6 cellular contexts compared by ENCODE assay signal in genomic region chr5:177403194-177403825, GRCh38. TPM values are rescaled to one million over a fixed set of nuclear protein-coding genes. Genes with fewer than 3 reads are reported as not detected.
A peak's percentile ranks its signal among the peaks of the same experiment; 100 is the strongest.
DNase-seq lines count a peak whose midpoint lies in the region; ATAC-seq, FAIRE-seq and TF ChIP-seq lines count a peak whose summit lies in the region.

No MANE protein-coding gene starts in this region.

- no peak for TF ChIP-seq EP300 in stomach (IDR thresholded peaks at IDR 0.05)

- TF ChIP-seq POLR2A in GM12891 (IDR thresholded peaks at IDR 0.05; ENCODE audit: low read depth, low read length): no peak
- TF ChIP-seq POLR2A in stomach (IDR thresholded peaks at IDR 0.05): no peak

- H3K36me3 Mint-ChIP-seq in WTC11 (no peaks in the 10 kb centered on the region), glutamatergic neuron (ENCODE audit: unreplicated experiment) (no peaks in the 10 kb centered on the region)

- H3K4me1 Mint-ChIP-seq in WTC11 (peaks cover 9% of the 10 kb centered on the region), glutamatergic neuron (ENCODE audit: low read depth, unreplicated experiment) (peaks cover 4% of the 10 kb centered on the region)

- H3K9me3 ChIP-seq in stomach: no peaks in the 10 kb centered on the region

- no peak for TF ChIP-seq CTCF in WTC11 (IDR thresholded peaks at IDR 0.05)
- no peak for TF ChIP-seq CTCF in glutamatergic neuron (IDR thresholded peaks at IDR 0.05; ENCODE audit: partially characterized antibody, unreplicated experiment)
- TF ChIP-seq CTCF in stomach (IDR thresholded peaks at IDR 0.05): no peak

- H3K27me3 Mint-ChIP-seq in WTC11 (ENCODE audit: low read depth): peaks cover 76% of the 10 kb centered on the region
- H3K27me3 Mint-ChIP-seq in glutamatergic neuron (ENCODE audit: unreplicated experiment): peaks cover 9% of the 10 kb centered on the region

- no peaks in the 10 kb centered on the region for H3K36me3 ChIP-seq in stomach

- H3K27me3 ChIP-seq in stomach: peaks cover 6 to 68% (median 47%) of the 10 kb centered on the region in 3 donors

- peak overlapping the region; percentile 45 to 79 (median 57) for H3K4me3 ChIP-seq in stomach

- ATAC-seq in HG02973 (IDR thresholded peaks at IDR 0.05; ENCODE audit: unreplicated experiment) (peak; percentile 8), WTC11 (peak; percentile 4)

- peaks cover 31 to 52% (median 45%) of the 10 kb centered on the region in 4 donors for H3K4me1 ChIP-seq in stomach

- peak overlapping the region in 1 of 5 donors; percentile 62 for H3K27ac ChIP-seq in stomach

- intact Hi-C loops in stomach (cut with DNase I; ENCODE audit: low total_unique reads): loop anchor here (5.0 kb wide), 1 partner anchor 54 kb away; no protein-coding TSS in a partner anchor

- 0 to 16% (median 1%) methylated on average over 4 to 60 of the region's 60 CpGs for WGBS in stomach, 5 donors

- H3K27ac Mint-ChIP-seq in WTC11 (no peak overlapping the region), glutamatergic neuron (ENCODE audit: unreplicated experiment) (peak overlapping the region; percentile 90)

- FAIRE-seq in GM12891 (lab: Jason Lieb, UNC): no peak

- H3K4me3 Mint-ChIP-seq in WTC11: peak overlapping the region; percentile 84
- H3K4me3 Mint-ChIP-seq in glutamatergic neuron (ENCODE audit: unreplicated experiment): peak overlapping the region; percentile 92

- POLR2A ChIA-PET in WTC11 (lab: Charles Lee): interaction anchor here (0.8 to 4.1 kb wide), 11 partner anchors 10 to 51 kb away, joined by 3 to 38 read pairs (median 4); partner anchors contain the start of genes GRK6 and PRR7

- peak; percentile 72 for DNase-seq in GM12891 (ENCODE audit: insufficient read length, low spot score)
- DNase-seq in WTC11 (ENCODE audit: low spot score): peak; percentile 50
- DNase-seq in glutamatergic neuron: peak; percentile 47
- peak; percentile 33 for DNase-seq in stomach
- no peak for DNase-seq in cerebellar cortex (ENCODE audit: low spot score)

- CTCF ChIA-PET in WTC11 (lab: Charles Lee): interaction anchor here (0.6 to 7.9 kb wide), 32 partner anchors 9 to 291 kb away, joined by 3 to 202 read pairs (median 9); partner anchors contain the start of genes DDX41, DOK3, GRK6 and LMAN2

- H3K9me3 Mint-ChIP-seq in WTC11 (no peaks in the 10 kb centered on the region), glutamatergic neuron (ENCODE audit: unreplicated experiment) (peaks cover 6% of the 10 kb centered on the region)

TF ChIP-seq in GM12891, 5 proteins besides CTCF, POLR2A, EP300 and RAD21:
- TF ChIP-seq TAF1 (IDR thresholded peaks at IDR 0.05; ENCODE audit: low read depth, low read length): no peak
- TF ChIP-seq SPI1 (IDR thresholded peaks at IDR 0.05; ENCODE audit: low read depth, low read length): no peak
- no peak for TF ChIP-seq POLR2AphosphoS5 (IDR thresholded peaks at IDR 0.05; ENCODE audit: low read depth, low read length)
- no peak for TF ChIP-seq PAX5 (IDR thresholded peaks at IDR 0.05; ENCODE audit: insufficient read depth, low read length, severe bottlenecking)
- TF ChIP-seq POU2F2 (IDR thresholded peaks at IDR 0.05; ENCODE audit: low read depth, low read length): no peak

TF ChIP-seq in WTC11, 78 proteins besides CTCF, POLR2A, EP300 and RAD21 (continues in another document):
- TF ChIP-seq ZSCAN18 (CRISPR knock-in tag; IDR thresholded peaks at IDR 0.05): no peak
- peak; percentile 20; the same call in 1 of the 2 replicates for TF ChIP-seq HMGXB4 (CRISPR knock-in tag; IDR thresholded peaks at IDR 0.05)
- TF ChIP-seq ZNF425 (CRISPR knock-in tag; conservative IDR thresholded peaks at IDR 0.05): no peak
- peak; percentile 52; the same call in 1 of the 2 replicates for TF ChIP-seq RELA (CRISPR knock-in tag; IDR thresholded peaks at IDR 0.05; ENCODE audit: borderline replicate concordance)
- TF ChIP-seq FOXP4 (CRISPR knock-in tag; IDR thresholded peaks at IDR 0.05): peak; percentile 59; the same call in 1 of the 2 replicates
- TF ChIP-seq ETV6 (CRISPR knock-in tag; IDR thresholded peaks at IDR 0.05): peak; percentile 24; the same call in 1 of the 2 replicates
- TF ChIP-seq ZNF263 (CRISPR knock-in tag; IDR thresholded peaks at IDR 0.05; ENCODE audit: low read depth): 0 out of 2 replicates have a peak, but pooled peaks have one; percentile 53
- 0 out of 2 replicates have a peak, but pooled peaks have one; percentile 18 for TF ChIP-seq FOXP1 (CRISPR knock-in tag; IDR thresholded peaks at IDR 0.05; ENCODE audit: borderline replicate concordance)
- no peak for TF ChIP-seq NR3C1 (CRISPR knock-in tag; conservative IDR thresholded peaks at IDR 0.05; ENCODE audit: low read depth)

RNA-seq across cellular contexts. Expression of gene PFN3, which starts 2.8 kb away (rescaled TPM):
- polyA plus RNA-seq in GM12891 (2012; ENCODE audit: low read depth, missing spikeins): not detected
- total RNA-seq in WTC11 (2021) (0.48 TPM in 1 of 3 replicates, not detected in the others), glutamatergic neuron (ENCODE audit: unreplicated experiment) (not detected), stomach (not detected)
- not detected for polyA plus RNA-seq in stomach

RNA-seq across cellular contexts. Expression of gene F12, which starts 6.1 kb away (rescaled TPM):
- 4.7 TPM for polyA plus RNA-seq in GM12891 (2012; ENCODE audit: low read depth, missing spikeins)
- total RNA-seq in WTC11 (2021) (10.0 to 12.8 TPM (median 12.1 TPM) in 3 replicates), glutamatergic neuron (ENCODE audit: unreplicated experiment) (5.4 TPM), stomach (10 to 100 TPM in 2 of 5 donors, not detected in 3; 52.4 to 68.3 TPM)
- 10 to 100 TPM in 1 of 3 donors, under 1 TPM in 1, not detected in 1; 0.50 to 13.6 TPM for polyA plus RNA-seq in stomach

RNA-seq across cellular contexts. Expression of gene SLC34A1, which starts 19.1 kb away (rescaled TPM):
- polyA plus RNA-seq in GM12891 (2012; ENCODE audit: low read depth, missing spikeins): 0.13 TPM
- total RNA-seq in WTC11 (2021): not detected in 3 replicates
- not detected for total RNA-seq in glutamatergic neuron (ENCODE audit: unreplicated experiment)
- not detected for total RNA-seq in stomach
- under 1 TPM in 1 of 3 donors, not detected in 2; 0.10 TPM for polyA plus RNA-seq in stomach

RNA-seq across cellular contexts. Expression of gene GRK6, which starts 23.2 kb away (rescaled TPM):
- 42.8 TPM for polyA plus RNA-seq in GM12891 (2012; ENCODE audit: low read depth, missing spikeins)
- 60.7 to 69.2 TPM (median 61.7 TPM) in 3 replicates for total RNA-seq in WTC11 (2021)
- 43.9 TPM for total RNA-seq in glutamatergic neuron (ENCODE audit: unreplicated experiment)
- 10 to 100 TPM in 4 of 5 donors, 1 to 10 TPM in 1; 1.8 to 91.2 (median 19.1) TPM for total RNA-seq in stomach
- 10 to 100 TPM; 14.6 to 20.2 (median 16.2) TPM for polyA plus RNA-seq in stomach

RNA-seq across cellular contexts. Expression of gene PRR7, which starts 43.3 kb away (rescaled TPM):
- 8.4 TPM for polyA plus RNA-seq in GM12891 (2012; ENCODE audit: low read depth, missing spikeins)
- total RNA-seq in WTC11 (2021) (13.1 to 14.7 TPM (median 14.6 TPM) in 3 replicates), glutamatergic neuron (ENCODE audit: unreplicated experiment) (4.1 TPM), stomach (under 1 TPM in 1 of 5 donors, not detected in 4; 0.73 TPM)
- 1 to 10 TPM in 2 of 3 donors, under 1 TPM in 1; 0.61 to 3.7 (median 1.5) TPM for polyA plus RNA-seq in stomach
